ENCODE assay signal across 6 cellular contexts in the genomic region with DNA sequence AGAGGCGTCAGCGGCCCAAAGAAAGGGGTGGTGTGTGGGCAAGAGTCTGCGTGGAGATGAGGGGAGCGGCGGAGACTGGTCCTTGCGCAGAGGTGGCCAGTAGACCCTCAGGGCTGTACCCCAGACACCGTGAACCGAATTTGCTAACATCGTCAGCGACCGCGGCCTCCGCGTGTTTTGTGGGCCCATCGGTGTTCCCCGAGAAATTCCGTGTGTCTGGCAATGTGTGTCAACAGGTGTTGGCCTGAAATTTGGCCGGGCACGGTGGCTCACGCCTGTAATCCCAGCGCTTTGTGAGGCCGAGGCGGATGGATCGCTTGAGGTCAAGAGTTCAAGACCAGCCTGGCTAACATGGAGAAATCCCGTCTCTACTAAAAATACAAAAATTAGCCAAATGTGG. TPM values are rescaled to one million over a fixed set of nuclear protein-coding genes. Genes with fewer than 3 reads are reported as not detected.
"Had no signal": no experiment of that assay in that cellular context is flagged by ENCODE, and none has a peak within 500 bp of the region (broad histone marks: within the 10 kb centered on the region; RNA-seq: fewer than 3 reads in every experiment).

No MANE protein-coding gene starts in this region.

RNA-seq across cellular contexts. Expression of gene RNU1-2, which starts 33.4 kb away (rescaled TPM):
- total RNA-seq: fibroblast of villous mesenchyme had no signal
- polyA plus RNA-seq: adipose tissue, esophagus, fibroblast of lung, heart right ventricle, hepatocyte had no signal
